8 cellular contexts compared by ENCODE assay signal in the genomic region with DNA sequence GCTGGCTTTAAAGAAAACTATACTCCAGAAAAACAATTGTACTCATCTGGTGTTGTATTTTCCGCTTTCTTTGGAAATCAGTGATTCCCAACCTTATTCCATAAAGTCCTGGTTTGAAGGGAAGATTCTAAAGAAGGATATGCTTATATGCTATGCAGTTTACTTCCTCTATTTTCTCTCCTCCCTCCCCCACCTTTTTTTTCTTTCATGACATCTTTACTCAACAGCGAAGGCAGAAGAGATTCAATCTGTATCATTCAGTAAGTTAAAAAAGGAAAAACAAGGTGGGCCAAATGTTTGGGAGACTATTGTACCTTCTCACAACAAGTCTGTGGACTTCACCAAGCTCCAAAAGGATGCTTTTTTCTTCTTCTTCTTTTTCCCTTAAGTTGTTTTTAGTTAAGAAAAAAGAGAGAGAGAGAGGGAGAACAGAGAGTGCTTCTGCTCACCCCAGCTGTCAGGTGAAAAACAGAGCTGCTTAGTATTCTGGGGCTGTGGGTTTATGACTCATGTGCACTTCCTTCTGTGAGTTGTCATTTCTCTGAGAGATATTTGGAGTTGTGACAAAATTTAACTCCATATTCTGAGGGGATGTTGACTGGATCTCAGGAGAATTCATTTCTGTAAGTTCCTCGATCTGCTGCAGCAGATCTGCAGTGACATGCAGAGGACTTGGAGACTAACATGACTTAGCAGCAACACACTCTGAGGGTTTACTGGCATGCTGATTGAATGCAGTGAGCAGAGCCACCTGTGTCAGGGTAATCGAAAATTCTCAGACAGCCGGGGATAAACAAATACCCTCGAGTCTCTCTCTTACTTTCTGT.
DNase-seq lines count a peak whose midpoint lies in the region; ATAC-seq and TF ChIP-seq lines count a peak whose summit lies in the region.

No MANE protein-coding gene starts in this region.

- peak overlapping the region; percentile 84 for H3K4me3 Mint-ChIP-seq in activated naive CD8-positive, alpha-beta T cell
- H3K4me3 Mint-ChIP-seq in H9, result no peak overlapping the region

- no peak overlapping the region for H3K18ac ChIP-seq in H9 (ENCODE audit: insufficient read length, low read depth, low read length)

- no peak for TF ChIP-seq CTCF in H9 (conservative IDR thresholded peaks at IDR 0.05)

- H2BK5ac ChIP-seq in H9 (ENCODE audit: insufficient read length, low read length), result no peak overlapping the region

- no peak overlapping the region for H3K56ac ChIP-seq in H9 (ENCODE audit: insufficient read length, low read depth, low read length)

- H2BK20ac ChIP-seq in H9 (ENCODE audit: low read depth, low read length, poor library complexity, severe bottlenecking), result no peak overlapping the region

- H3K36me3 ChIP-seq in SJCRH30, result no peaks in the 10 kb centered on the region

- no peaks in the 10 kb centered on the region for H3K9me3 Mint-ChIP-seq in activated naive CD8-positive, alpha-beta T cell (ENCODE audit: low read depth)
- no peaks in the 10 kb centered on the region for H3K9me3 Mint-ChIP-seq in H9

- peaks cover 2% of the 10 kb centered on the region for H3K36me3 Mint-ChIP-seq in activated naive CD8-positive, alpha-beta T cell
- no peaks in the 10 kb centered on the region for H3K36me3 Mint-ChIP-seq in H9 (ENCODE audit: insufficient read depth in 1 of 3, low read depth in 3 of 3)

- no peak overlapping the region for H3T11ph ChIP-seq in H9 (ENCODE audit: low read length)

- no peak overlapping the region for H3K4me2 ChIP-seq in H9 (ENCODE audit: insufficient read depth, insufficient read length, low read length)

- no peak overlapping the region for H2BK12ac ChIP-seq in H9 (ENCODE audit: insufficient read length, low read depth, low read length)

- no peak overlapping the region for H3K9ac ChIP-seq in H9 (ENCODE audit: extremely low read depth, insufficient read length, low read length)

- no peak overlapping the region for H2AFZ ChIP-seq in H9 (ENCODE audit: low read length)

- no peak overlapping the region for H4K5ac ChIP-seq in H9 (ENCODE audit: insufficient read length, low read depth, low read length)

- H4K91ac ChIP-seq in H9 (ENCODE audit: insufficient read length, low read depth, low read length), result no peak overlapping the region

- WGBS in H9 (ENCODE audit: extremely low coverage, insufficient read length, low lambda C conversion rate), result no CpG with 5 or more reads among the region's 6 CpGs

- H2BK120ac ChIP-seq in H9 (ENCODE audit: low read depth, low read length, poor library complexity, severe bottlenecking), result no peak overlapping the region

- H3K27me3 Mint-ChIP-seq in activated naive CD8-positive, alpha-beta T cell, result no peaks in the 10 kb centered on the region
- no peaks in the 10 kb centered on the region for H3K27me3 Mint-ChIP-seq in H9 (ENCODE audit: low read depth)

- H3K27ac Mint-ChIP-seq in activated naive CD8-positive, alpha-beta T cell, result peak overlapping the region; percentile 94
- H3K27ac Mint-ChIP-seq in H9, result no peak overlapping the region; a peak in 1 of 7 replicates

- no peaks in the 10 kb centered on the region for H4K20me1 ChIP-seq in H9 (ENCODE audit: control insufficient read depth, insufficient read depth, insufficient read length)

- H3K4me1 ChIP-seq in SJCRH30 (peaks cover 6% of the 10 kb centered on the region; the same call in 1 of the 2 replicates), H9 (ENCODE audit: insufficient read depth, low read length) (no peaks in the 10 kb centered on the region)

- DNase-seq in A172 (ENCODE audit: low spot score) (peak; percentile 84), SJCRH30 (peak in 1 of 2 experiments; percentile 33), kidney tubule cell (ENCODE audit: low spot score) (peak; percentile 71), H9 (no peak)
- peak; percentile 45 for DNase-seq in stimulated activated CD8-positive, alpha-beta memory T cell treated with anti-CD3 and anti-CD28 coated beads, Interleukin-4, amount 100 ng/mL, for 48 hours

- H3K4me1 Mint-ChIP-seq in activated naive CD8-positive, alpha-beta T cell (ENCODE audit: low read depth), result peaks cover 44% of the 10 kb centered on the region
- H3K4me1 Mint-ChIP-seq in H9, result peaks cover 5 to 6% of the 10 kb centered on the region in 2 experiments

- no peak overlapping the region for H3K4ac ChIP-seq in H9 (ENCODE audit: low read depth, low read length)

- H3K9me3 ChIP-seq in SJCRH30 (replicated peaks) (no peaks in the 10 kb centered on the region), H9 (ENCODE audit: control insufficient read depth, low read depth, low read length) (no peaks in the 10 kb centered on the region)

- H3K4me3 ChIP-seq in SJCRH30, result peak overlapping the region; percentile 10; the same call in 1 of the 2 replicates

- H3K23me2 ChIP-seq in H9 (ENCODE audit: insufficient read length, low read depth, low read length, poor library complexity, severe bottlenecking), result no peaks in the 10 kb centered on the region

- no peak overlapping the region for H2AK5ac ChIP-seq in H9 (ENCODE audit: insufficient read length, low read length)

- H3K14ac ChIP-seq in H9 (ENCODE audit: insufficient read depth, low read length), result no peak overlapping the region

- no peaks in the 10 kb centered on the region for H3K79me2 ChIP-seq in H9 (ENCODE audit: insufficient read depth, low read length)

- no peaks in the 10 kb centered on the region for H3K79me1 ChIP-seq in H9 (ENCODE audit: insufficient read depth, low read depth, low read length, poor library complexity, severe bottlenecking)

- H3K27me3 ChIP-seq in SJCRH30 (no peaks in the 10 kb centered on the region), H9 (ENCODE audit: insufficient read depth, low read length) (no peaks in the 10 kb centered on the region)

- H3K27ac ChIP-seq in SJCRH30 (peak overlapping the region; percentile 8; the same call in 1 of the 2 replicates), H9 (ENCODE audit: insufficient read length, low read depth, low read length) (no peak overlapping the region)

- H3K23ac ChIP-seq in H9 (ENCODE audit: insufficient read length, low read depth, low read length), result no peak overlapping the region

- no peak overlapping the region for H2BK15ac ChIP-seq in H9 (ENCODE audit: low read depth, low read length)

- ATAC-seq in GM19025 (IDR thresholded peaks at IDR 0.05; ENCODE audit: low read depth, unreplicated experiment), result peak; percentile 72
- peak; percentile 82 for ATAC-seq in HG03159 (IDR thresholded peaks at IDR 0.05; ENCODE audit: unreplicated experiment)

- no peak overlapping the region for H4K8ac ChIP-seq in H9 (replicated peaks; ENCODE audit: insufficient read length, low read depth, low read length)
